Comparison of ENCODE assay signal across 16 cellular contexts in genomic region chr16:508884-509736, GRCh38. TPM values are rescaled to one million over a fixed set of nuclear protein-coding genes. Genes with fewer than 3 reads are reported as not detected.
DNase-seq lines count a peak whose midpoint lies in the region; ATAC-seq and TF ChIP-seq lines count a peak whose summit lies in the region.
"Had no signal": no experiment of that assay in that cellular context is flagged by ENCODE, and none has a peak within 500 bp of the region (broad histone marks: within the 10 kb centered on the region; RNA-seq: fewer than 3 reads in every experiment).

No MANE protein-coding gene starts in this region.

- no peak overlapping the region for H2AFZ ChIP-seq in neural progenitor cell (replicated peaks)

- no peaks in the 10 kb centered on the region for H3F3A ChIP-seq in neural progenitor cell (ENCODE audit: low read depth)

- no peaks in the 10 kb centered on the region for H3K9me3 ChIP-seq in neural progenitor cell (ENCODE audit: low read depth)
- H3K9me3 ChIP-seq: esophagus muscularis mucosa had no signal

- H3K27me3 Mint-ChIP-seq in dendritic cell treated with granulocyte-macrophage colony-stimulating factor and Interleukin-4, amounts not matched to agents 40 ng/mL and 50 ng/mL, for 4 days = no peaks in the 10 kb centered on the region
- H3K27me3 Mint-ChIP-seq in neural progenitor cell (ENCODE audit: insufficient read depth, low read depth) = no peaks in the 10 kb centered on the region
- H3K27me3 Mint-ChIP-seq: CD8-positive, alpha-beta memory T cell; naive thymus-derived CD4-positive, alpha-beta T cell had no signal

- intact Hi-C loops in dendritic cell treated with granulocyte-macrophage colony-stimulating factor and Interleukin-4, amounts not matched to agents 40 ng/mL and 50 ng/mL, for 4 days (cut with micrococcal nuclease) = no loop called here

- H3K4me1 ChIP-seq in neural progenitor cell = no peaks in the 10 kb centered on the region
- H3K4me1 ChIP-seq: esophagus muscularis mucosa had no signal

- DNase-seq in EH (ENCODE audit: low read depth) (peak; percentile 12), RPMI7951 (ENCODE audit: low read depth) (peak; percentile 16), neural progenitor cell (ENCODE audit: low spot score) (no peak), HUDEP-2 (lab: John Stamatoyannopoulos, UW; ENCODE audit: unreplicated experiment in 76 of 76) (no peak), H7 (no peak), HCEC 1CT (no peak)
- DNase-seq: amniotic stem cell; CD8-positive, alpha-beta memory T cell; naive thymus-derived CD4-positive, alpha-beta T cell; NCI-H1105; stimulated activated CD4-positive, alpha-beta T cell treated with anti-CD3 and anti-CD28 coated beads, Interleukin-12 subunit alpha, Interleukin-12 subunit beta, amount 100 ng/mL, for 4 hours; stimulated activated CD8-positive, alpha-beta memory T cell treated with anti-CD3 and anti-CD28 coated beads, Interleukin-4, amount 100 ng/mL, for 48 hours had no signal

- H3K36me3 ChIP-seq in neural progenitor cell (no peaks in the 10 kb centered on the region), H7 (replicated peaks; ENCODE audit: control insufficient read depth, insufficient read depth, low read length) (no peaks in the 10 kb centered on the region; the same call in 1 of the 2 replicates)

- peaks cover 5% of the 10 kb centered on the region for H3K4me1 Mint-ChIP-seq in dendritic cell treated with granulocyte-macrophage colony-stimulating factor and Interleukin-4, amounts not matched to agents 40 ng/mL and 50 ng/mL, for 4 days (ENCODE audit: low read depth)
- H3K4me1 Mint-ChIP-seq in neural progenitor cell = no peaks in the 10 kb centered on the region
- H3K4me1 Mint-ChIP-seq: CD8-positive, alpha-beta memory T cell had no signal

- no peak overlapping the region for H3K27ac ChIP-seq in neural progenitor cell
- H3K27ac ChIP-seq: esophagus muscularis mucosa had no signal

- ATAC-seq in GM19463 (IDR thresholded peaks at IDR 0.05; ENCODE audit: unreplicated experiment) = no peak
- ATAC-seq: naive thymus-derived CD4-positive, alpha-beta T cell had no signal

- no peak overlapping the region for H3K4me2 ChIP-seq in neural progenitor cell

- H3K27ac Mint-ChIP-seq in dendritic cell treated with granulocyte-macrophage colony-stimulating factor and Interleukin-4, amounts not matched to agents 40 ng/mL and 50 ng/mL, for 4 days = peak overlapping the region; percentile 26
- peak overlapping the region; percentile 72 for H3K27ac Mint-ChIP-seq in neural progenitor cell
- H3K27ac Mint-ChIP-seq: naive thymus-derived CD4-positive, alpha-beta T cell had no signal

- H3K4me3 Mint-ChIP-seq in dendritic cell treated with granulocyte-macrophage colony-stimulating factor and Interleukin-4, amounts not matched to agents 40 ng/mL and 50 ng/mL, for 4 days = no peak overlapping the region
- H3K4me3 Mint-ChIP-seq in neural progenitor cell = no peak overlapping the region
- H3K4me3 Mint-ChIP-seq: CD8-positive, alpha-beta memory T cell; naive thymus-derived CD4-positive, alpha-beta T cell had no signal

- no peak overlapping the region for H3K9ac ChIP-seq in neural progenitor cell

- no peaks in the 10 kb centered on the region for H3K9me3 Mint-ChIP-seq in dendritic cell treated with granulocyte-macrophage colony-stimulating factor and Interleukin-4, amounts not matched to agents 40 ng/mL and 50 ng/mL, for 4 days
- H3K9me3 Mint-ChIP-seq in neural progenitor cell = no peaks in the 10 kb centered on the region
- H3K9me3 Mint-ChIP-seq: CD8-positive, alpha-beta memory T cell had no signal

- no peaks in the 10 kb centered on the region for H3K27me3 ChIP-seq in neural progenitor cell
- H3K27me3 ChIP-seq in H7 (ENCODE audit: control insufficient read depth, insufficient read depth, low read length) = no peaks in the 10 kb centered on the region
- H3K27me3 ChIP-seq: esophagus muscularis mucosa had no signal

- H3K4me3 ChIP-seq in neural progenitor cell (no peak overlapping the region), H7 (ENCODE audit: insufficient read depth, low read depth, low read length) (no peak overlapping the region)
- H3K4me3 ChIP-seq: esophagus muscularis mucosa had no signal

- H4K20me1 ChIP-seq in neural progenitor cell (ENCODE audit: low read depth) = no peaks in the 10 kb centered on the region

- no peak for TF ChIP-seq CTCF in neural progenitor cell (IDR thresholded peaks at IDR 0.05)

- no peaks in the 10 kb centered on the region for H3K79me2 ChIP-seq in neural progenitor cell (ENCODE audit: low read depth)

- H3K36me3 Mint-ChIP-seq in dendritic cell treated with granulocyte-macrophage colony-stimulating factor and Interleukin-4, amounts not matched to agents 40 ng/mL and 50 ng/mL, for 4 days (ENCODE audit: low read depth) = peaks cover 19% of the 10 kb centered on the region
- H3K36me3 Mint-ChIP-seq in neural progenitor cell = peaks cover 8% of the 10 kb centered on the region
- H3K36me3 Mint-ChIP-seq: naive thymus-derived CD4-positive, alpha-beta T cell had no signal

RNA-seq across cellular contexts. Expression of gene CAPN15, which starts 18.4 kb away (rescaled TPM):
- total RNA-seq in RPMI7951 (2014; rRNA removed; shearing (Covaris generic)) = 7.1 and 14.9 TPM in 2 replicates
- 6.8 and 41.0 TPM in 2 replicates for total RNA-seq in neural progenitor cell (ENCODE audit: low replicate concordance)
- 80.6 and 87.5 TPM in 2 replicates for total RNA-seq in H7 (2014; rRNA removed; shearing (Covaris generic))

RNA-seq across cellular contexts. Expression of gene PRR35, which starts 51.1 kb away (rescaled TPM):
- not detected in 2 replicates for total RNA-seq in RPMI7951 (2014; rRNA removed; shearing (Covaris generic))
- total RNA-seq in neural progenitor cell (ENCODE audit: low replicate concordance) = not detected in 2 replicates
- total RNA-seq in H7 (2014; rRNA removed; shearing (Covaris generic)) = 0.28 and 0.85 TPM in 2 replicates
- total RNA-seq: CD8-positive, alpha-beta memory T cell; esophagus muscularis mucosa; naive thymus-derived CD4-positive, alpha-beta T cell; T-helper 1 cell treated with Interleukin-12 subunit alpha and Interleukin-12 subunit beta and Interleukin-4 antibody, amounts not matched to agents 30 ng/mL and 1 ng/mL, for 36 hours had no signal

RNA-seq across cellular contexts. Expression of gene NHLRC4, which starts 57.7 kb away (rescaled TPM):
- total RNA-seq in RPMI7951 (2014; rRNA removed; shearing (Covaris generic)) = 0.24 and 0.29 TPM in 2 replicates
- total RNA-seq in neural progenitor cell (ENCODE audit: low replicate concordance) = 0.28 TPM in 1 of 2 replicates, not detected in the other
- total RNA-seq in H7 (2014; rRNA removed; shearing (Covaris generic)) = 1.1 TPM in 2 replicates

Comparison
In these comparisons a context has a peak if more than half of its experiments do, and no peak if none do; other contexts are left out.
1. DNase-seq: peak in EH (single experiment) and RPMI7951 (single experiment); none in neural progenitor cell (single experiment), HUDEP-2 (0 of 76), H7 (single experiment) and HCEC 1CT (single experiment).